Comparison of ENCODE assay signal across 11 cellular contexts in genomic region chr3:126456766-126457388, GRCh38.
"Had no signal": no experiment of that assay in that cellular context is flagged by ENCODE, and none has a peak within 500 bp of the region (broad histone marks: within the 10 kb centered on the region; RNA-seq: fewer than 3 reads in every experiment).

No MANE protein-coding gene starts in this region.

- H3K4me3 Mint-ChIP-seq: activated CD4-positive, alpha-beta T cell treated with anti-CD3 and anti-CD28 coated beads, Interleukin-2, amount 10 ng/mL, durations not matched to agents 24 days and 14 days; activated naive CD4-positive, alpha-beta T cell treated with anti-CD3 and anti-CD28 coated beads for 36 hours; brain; central memory CD8-positive, alpha-beta T cell had no signal

- H3K27me3 Mint-ChIP-seq: activated CD4-positive, alpha-beta T cell treated with anti-CD3 and anti-CD28 coated beads, Interleukin-2, amount 10 ng/mL, durations not matched to agents 24 days and 14 days; brain; central memory CD8-positive, alpha-beta T cell had no signal

- DNase-seq: activated CD4-positive, alpha-beta T cell treated with anti-CD3 and anti-CD28 coated beads, Interleukin-2, amount 10 ng/mL, durations not matched to agents 24 days and 14 days; activated naive CD4-positive, alpha-beta T cell treated with anti-CD3 and anti-CD28 coated beads for 36 hours; amygdala; cortex of kidney; effector memory CD4-positive, alpha-beta T cell; stimulated activated CD4-positive, alpha-beta T cell treated with anti-CD3 and anti-CD28 coated beads, Interleukin-4, amount 100 ng/mL, for 4 hours; stomach; WERI-Rb-1 had no signal

- H3K9me3 Mint-ChIP-seq: activated CD4-positive, alpha-beta T cell treated with anti-CD3 and anti-CD28 coated beads, Interleukin-2, amount 10 ng/mL, durations not matched to agents 24 days and 14 days; activated naive CD4-positive, alpha-beta T cell treated with anti-CD3 and anti-CD28 coated beads for 36 hours; brain; central memory CD8-positive, alpha-beta T cell had no signal

- H3K4me1 Mint-ChIP-seq: activated CD4-positive, alpha-beta T cell treated with anti-CD3 and anti-CD28 coated beads, Interleukin-2, amount 10 ng/mL, durations not matched to agents 24 days and 14 days had no signal

- H3K27me3 ChIP-seq: stomach had no signal

- H3K4me3 ChIP-seq: stomach had no signal

- H3K9me3 ChIP-seq: stomach had no signal

- H3K27ac Mint-ChIP-seq: activated CD4-positive, alpha-beta T cell treated with anti-CD3 and anti-CD28 coated beads, Interleukin-2, amount 10 ng/mL, durations not matched to agents 24 days and 14 days; activated naive CD4-positive, alpha-beta T cell treated with anti-CD3 and anti-CD28 coated beads for 36 hours had no signal

- H3K27ac ChIP-seq: epithelial cell of prostate, stomach, WERI-Rb-1 had no signal
